Comparison of ENCODE assay signal across 14 cellular contexts in the genomic region with DNA sequence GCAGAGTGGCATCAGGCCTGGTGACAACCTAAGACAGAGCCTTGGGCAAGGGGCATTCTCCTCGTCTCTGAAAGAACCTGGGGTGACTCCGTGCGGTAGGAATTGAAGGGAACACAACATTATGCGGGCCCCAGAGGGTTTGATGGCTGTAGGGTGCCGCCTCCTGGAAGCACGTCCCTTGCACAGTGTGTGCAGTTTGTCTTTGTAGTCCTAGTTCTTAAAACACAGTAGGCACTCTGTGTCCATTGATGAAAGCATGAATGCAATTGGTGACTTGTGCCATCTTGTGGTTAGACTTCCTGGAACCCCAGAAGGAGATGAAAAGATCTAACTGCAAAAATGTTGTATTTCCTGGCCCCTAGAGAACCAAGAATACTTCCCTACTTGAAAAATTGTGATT.
DNase-seq lines count a peak whose midpoint lies in the region; TF ChIP-seq lines count a peak whose summit lies in the region.
"Had no signal": no experiment of that assay in that cellular context is flagged by ENCODE, and none has a peak within 500 bp of the region (broad histone marks: within the 10 kb centered on the region; RNA-seq: fewer than 3 reads in every experiment).

No MANE protein-coding gene starts in this region.

- no peak overlapping the region for H3K18ac ChIP-seq in mesenchymal stem cell (ENCODE audit: low read depth in 1 of 2, low read length in 2 of 2)

- no peak overlapping the region for H4K8ac ChIP-seq in mesenchymal stem cell (ENCODE audit: low read length)

- no peak overlapping the region for H4K91ac ChIP-seq in mesenchymal stem cell (ENCODE audit: low read length)

- H3K4me1 ChIP-seq in mesenchymal stem cell (ENCODE audit: control insufficient read depth, insufficient read depth, low read depth, low read length) = no peaks in the 10 kb centered on the region
- no peaks in the 10 kb centered on the region for H3K4me1 ChIP-seq in suprapubic skin
- H3K4me1 ChIP-seq: right atrium auricular region had no signal

- H2AFZ ChIP-seq in mesenchymal stem cell (ENCODE audit: low read depth, low read length) = no peak overlapping the region

- H3K36me3 Mint-ChIP-seq in activated CD4-positive, alpha-beta memory T cell treated with anti-CD3 and anti-CD28 coated beads for 36 hours = no peaks in the 10 kb centered on the region
- no peaks in the 10 kb centered on the region for H3K36me3 Mint-ChIP-seq in activated CD4-positive, alpha-beta memory T cell treated with anti-CD3 and anti-CD28 coated beads, Interleukin-2, amount 10 ng/mL, durations not matched to agents 7 days and 5 days (ENCODE audit: low read depth)

- H3K9me3 ChIP-seq in mesenchymal stem cell (ENCODE audit: control insufficient read depth, low read length) (no peaks in the 10 kb centered on the region), suprapubic skin (no peaks in the 10 kb centered on the region)
- H3K9me3 ChIP-seq: right atrium auricular region had no signal

- H3K27me3 Mint-ChIP-seq in activated CD4-positive, alpha-beta memory T cell treated with anti-CD3 and anti-CD28 coated beads for 36 hours = no peaks in the 10 kb centered on the region
- H3K27me3 Mint-ChIP-seq in activated CD4-positive, alpha-beta memory T cell treated with anti-CD3 and anti-CD28 coated beads, Interleukin-2, amount 10 ng/mL, durations not matched to agents 7 days and 5 days = peaks cover 3% of the 10 kb centered on the region

- H2BK5ac ChIP-seq in mesenchymal stem cell (ENCODE audit: low read depth, low read length, poor library complexity, severe bottlenecking) = no peak overlapping the region

- H3K4me3 Mint-ChIP-seq in activated CD4-positive, alpha-beta memory T cell treated with anti-CD3 and anti-CD28 coated beads for 36 hours = no peak overlapping the region
- H3K4me3 Mint-ChIP-seq in activated CD4-positive, alpha-beta memory T cell treated with anti-CD3 and anti-CD28 coated beads, Interleukin-2, amount 10 ng/mL, durations not matched to agents 7 days and 5 days = no peak overlapping the region
- H3K4me3 Mint-ChIP-seq: effector memory CD8-positive, alpha-beta T cell had no signal

- no peaks in the 10 kb centered on the region for H3K9me3 Mint-ChIP-seq in activated CD4-positive, alpha-beta memory T cell treated with anti-CD3 and anti-CD28 coated beads for 36 hours
- no peaks in the 10 kb centered on the region for H3K9me3 Mint-ChIP-seq in activated CD4-positive, alpha-beta memory T cell treated with anti-CD3 and anti-CD28 coated beads, Interleukin-2, amount 10 ng/mL, durations not matched to agents 7 days and 5 days
- H3K9me3 Mint-ChIP-seq: effector memory CD8-positive, alpha-beta T cell had no signal

- H2BK120ac ChIP-seq in mesenchymal stem cell (ENCODE audit: low read depth, low read length) = no peak overlapping the region

- no peak overlapping the region for H3K23ac ChIP-seq in mesenchymal stem cell (ENCODE audit: low read length in 2 of 2)

- no peak overlapping the region for H2BK12ac ChIP-seq in mesenchymal stem cell (ENCODE audit: low read length in 2 of 2)

- peaks cover 9% of the 10 kb centered on the region for H3K4me1 Mint-ChIP-seq in activated CD4-positive, alpha-beta memory T cell treated with anti-CD3 and anti-CD28 coated beads for 36 hours (ENCODE audit: low read depth)
- H3K4me1 Mint-ChIP-seq in activated CD4-positive, alpha-beta memory T cell treated with anti-CD3 and anti-CD28 coated beads, Interleukin-2, amount 10 ng/mL, durations not matched to agents 7 days and 5 days = peaks cover 13% of the 10 kb centered on the region

- no peak overlapping the region for H3K4me2 ChIP-seq in mesenchymal stem cell (ENCODE audit: low read length, poor library complexity, severe bottlenecking)

- H3K4ac ChIP-seq in mesenchymal stem cell (ENCODE audit: low read depth in 1 of 2, low read length in 2 of 2) = no peak overlapping the region

- H3K4me3 ChIP-seq in mesenchymal stem cell (ENCODE audit: insufficient read depth in 1 of 2, low read depth in 1 of 2, low read length in 2 of 2) (no peak overlapping the region), suprapubic skin (no peak overlapping the region)
- H3K4me3 ChIP-seq: right atrium auricular region had no signal

- H2BK15ac ChIP-seq in mesenchymal stem cell (ENCODE audit: low read depth, poor library complexity, severe bottlenecking) = no peak overlapping the region

- WGBS in mesenchymal stem cell = 76% methylated on average over 6 of the region's 6 CpGs
- whole genome bisulfite sequencing in suprapubic skin = 81% methylated on average over 6 of the region's 6 CpGs

- POLR2A ChIA-PET in activated CD4-positive, alpha-beta memory T cell treated with anti-CD3 and anti-CD28 coated beads for 36 hours (lab: Charles Lee) = no interaction called here
- POLR2A ChIA-PET in activated CD4-positive, alpha-beta memory T cell treated with anti-CD3 and anti-CD28 coated beads, Interleukin-2, amount 10 ng/mL, durations not matched to agents 7 days and 5 days (lab: Charles Lee) = no interaction called here

- no peak for TF ChIP-seq CTCF in suprapubic skin (IDR thresholded peaks at IDR 0.05)

- no peak for TF ChIP-seq POLR2A in suprapubic skin (IDR thresholded peaks at IDR 0.05)

- H3K27ac ChIP-seq in mesenchymal stem cell (ENCODE audit: low read length, poor library complexity, severe bottlenecking) (no peak overlapping the region), suprapubic skin (no peak overlapping the region)
- H3K27ac ChIP-seq: HL-60, right atrium auricular region had no signal

- no peak overlapping the region for H3K14ac ChIP-seq in mesenchymal stem cell (ENCODE audit: low read length in 2 of 2)

- intact Hi-C loops in activated CD4-positive, alpha-beta memory T cell treated with anti-CD3 and anti-CD28 coated beads for 36 hours (cut with micrococcal nuclease) = no loop called here

- no peak overlapping the region for H3K27ac Mint-ChIP-seq in activated CD4-positive, alpha-beta memory T cell treated with anti-CD3 and anti-CD28 coated beads for 36 hours
- H3K27ac Mint-ChIP-seq in activated CD4-positive, alpha-beta memory T cell treated with anti-CD3 and anti-CD28 coated beads, Interleukin-2, amount 10 ng/mL, durations not matched to agents 7 days and 5 days = no peak overlapping the region
- H3K27ac Mint-ChIP-seq: effector memory CD8-positive, alpha-beta T cell had no signal

- H3K36me3 ChIP-seq in mesenchymal stem cell (ENCODE audit: control insufficient read depth in 1 of 2, insufficient read depth in 2 of 2, low read depth in 1 of 2, low read length in 2 of 2) = no peaks in the 10 kb centered on the region
- H3K36me3 ChIP-seq in suprapubic skin = no peaks in the 10 kb centered on the region
- H3K36me3 ChIP-seq: right atrium auricular region had no signal

- H2AK5ac ChIP-seq in mesenchymal stem cell (ENCODE audit: low read length, severe bottlenecking) = no peak overlapping the region

- no peak for TF ChIP-seq EP300 in suprapubic skin (IDR thresholded peaks at IDR 0.05)

- CTCF ChIA-PET in activated CD4-positive, alpha-beta memory T cell treated with anti-CD3 and anti-CD28 coated beads for 36 hours (lab: Charles Lee) = interaction anchor here (1.7 kb wide), 1 partner anchor 168 kb away, joined by 5 read pairs; no protein-coding TSS in a partner anchor
- CTCF ChIA-PET in activated CD4-positive, alpha-beta memory T cell treated with anti-CD3 and anti-CD28 coated beads, Interleukin-2, amount 10 ng/mL, durations not matched to agents 7 days and 5 days (lab: Charles Lee) = interaction anchor here (1.3 kb wide), 1 partner anchor 168 kb away, joined by 7 read pairs; no protein-coding TSS in a partner anchor

- no peaks in the 10 kb centered on the region for H3K79me1 ChIP-seq in mesenchymal stem cell (replicated peaks; ENCODE audit: low read length, poor library complexity, severe bottlenecking)

- peak; percentile 13 for DNase-seq in activated CD4-positive, alpha-beta memory T cell treated with anti-CD3 and anti-CD28 coated beads for 36 hours
- no peak for DNase-seq in activated CD4-positive, alpha-beta memory T cell treated with anti-CD3 and anti-CD28 coated beads, Interleukin-2, amount 10 ng/mL, durations not matched to agents 7 days and 5 days
- DNase-seq in HT1080 (ENCODE audit: low read depth) (peak; percentile 28), anterior cingulate cortex (lab: John Stamatoyannopoulos, UW) (peak in 35 of 58 donors; percentile 4 to 79 (median 28)), nucleus accumbens (lab: John Stamatoyannopoulos, UW) (peak in 38 of 56 donors; percentile 2 to 71 (median 35)), GM03348 (ENCODE audit: low spot score) (no peak), mesenchymal stem cell (no peak), suprapubic skin (ENCODE audit: low spot score in 2 of 2) (no peak)
- DNase-seq: effector memory CD8-positive, alpha-beta T cell; H7; kidney glomerular epithelial cell; NCI-H226 had no signal

- H3K9ac ChIP-seq in mesenchymal stem cell (ENCODE audit: low read length) = no peak overlapping the region

- H3K27me3 ChIP-seq in mesenchymal stem cell (ENCODE audit: control insufficient read depth in 1 of 2, insufficient read depth in 1 of 2, low read length in 2 of 2) (peaks cover 0 to 3% of the 10 kb centered on the region in 2 experiments), suprapubic skin (no peaks in the 10 kb centered on the region)
- H3K27me3 ChIP-seq: right atrium auricular region had no signal

Comparison
In these comparisons a context has a peak if more than half of its experiments do, and no peak if none do; other contexts are left out.
1. DNase-seq: peak in activated CD4-positive, alpha-beta memory T cell treated with anti-CD3 and anti-CD28 coated beads for 36 hours (single experiment), HT1080 (single experiment), anterior cingulate cortex (35 of 58) and nucleus accumbens (38 of 56); none in activated CD4-positive, alpha-beta memory T cell treated with anti-CD3 and anti-CD28 coated beads, Interleukin-2, amount 10 ng/mL, durations not matched to agents 7 days and 5 days (single experiment), GM03348 (single experiment), mesenchymal stem cell (single experiment) and suprapubic skin (0 of 2).